1 cellular context compared by ENCODE assay signal in genomic region chr7:85521108-85521694, GRCh38.
TF ChIP-seq lines count a peak whose summit lies in the region.

No MANE protein-coding gene starts in this region.

TF ChIP-seq in HepG2, 621 proteins besides CTCF, POLR2A, EP300 and RAD21 (continued from another document):
- TF ChIP-seq TBX2 (CRISPR knock-in tag; IDR thresholded peaks at IDR 0.05; ENCODE audit: borderline replicate concordance): no peak
- no peak for TF ChIP-seq TFDP1 (CRISPR knock-in tag; IDR thresholded peaks at IDR 0.05; ENCODE audit: borderline replicate concordance)
- peak; percentile 99 for TF ChIP-seq MAFF (IDR thresholded peaks at IDR 0.05; ENCODE audit: low read depth, low read length)
- no peak for TF ChIP-seq SALL1 (CRISPR knock-in tag; IDR thresholded peaks at IDR 0.05)
- TF ChIP-seq ZNF256 (CRISPR knock-in tag; conservative IDR thresholded peaks at IDR 0.05): no peak
